6 cellular contexts compared by ENCODE assay signal in genomic region chr6:145468534-145468933, GRCh38.
"Had no signal": no experiment of that assay in that cellular context is flagged by ENCODE, and none has a peak within 500 bp of the region (broad histone marks: within the 10 kb centered on the region; RNA-seq: fewer than 3 reads in every experiment).

No MANE protein-coding gene starts in this region.

- H3K4me2 ChIP-seq: KMS-11 had no signal

- H3K9ac ChIP-seq: KMS-11 had no signal

- H3K4me3 ChIP-seq: K562 had no signal

- FAIRE-seq: HTR-8/SVneo, K562 had no signal

- H3K27ac ChIP-seq: HL-60, KMS-11 had no signal

- ATAC-seq: K562 had no signal

- DNase-seq: IMR-90, KG1 had no signal
